Comparison of ENCODE assay signal across 20 cellular contexts in the genomic region with DNA sequence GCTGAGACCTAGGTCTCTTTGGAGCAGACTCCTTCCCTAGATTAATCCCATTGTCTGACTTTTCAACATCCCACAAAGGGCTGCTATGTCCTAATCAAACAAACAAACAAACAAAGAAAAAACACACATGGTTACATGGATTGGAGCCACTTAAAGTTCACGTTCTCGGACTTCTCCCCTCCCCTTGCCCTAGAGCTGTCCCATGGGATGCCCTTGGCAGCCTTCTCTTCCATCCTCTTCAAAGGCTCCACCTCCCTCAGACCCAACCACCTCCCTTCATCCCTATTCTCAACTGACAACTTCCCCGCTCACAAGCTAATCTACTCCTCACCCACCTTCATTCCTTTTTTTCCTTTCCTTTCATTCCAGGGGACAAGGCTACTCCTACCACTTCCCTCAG. TPM values are rescaled to one million over a fixed set of nuclear protein-coding genes. Genes with fewer than 3 reads are reported as not detected.
DNase-seq lines count a peak whose midpoint lies in the region; ATAC-seq, FAIRE-seq and TF ChIP-seq lines count a peak whose summit lies in the region.
"Had no signal": no experiment of that assay in that cellular context is flagged by ENCODE, and none has a peak within 500 bp of the region (broad histone marks: within the 10 kb centered on the region; RNA-seq: fewer than 3 reads in every experiment).

No MANE protein-coding gene starts in this region.

- CTCF ChIA-PET in CD4-positive, alpha-beta T cell (lab: Charles Lee): no interaction called here

- TF ChIP-seq CTCF in CD4-positive, alpha-beta T cell (IDR thresholded peaks at IDR 0.05): no peak

- H3K27ac Mint-ChIP-seq in dendritic cell treated with granulocyte-macrophage colony-stimulating factor and Interleukin-4, amounts not matched to agents 40 ng/mL and 50 ng/mL, for 4 days: peak overlapping the region; percentile 91
- no peak overlapping the region for H3K27ac Mint-ChIP-seq in CD4-positive, alpha-beta T cell

- DNase-seq in HTR-8/SVneo (ENCODE audit: insufficient read length, low spot score) (no peak), mucosa of gallbladder (ENCODE audit: low spot score) (peak; percentile 16)
- DNase-seq in CD4-positive, alpha-beta T cell: no peak
- DNase-seq: activated CD4-positive, CD25-positive, alpha-beta regulatory T cell treated with anti-CD3 and anti-CD28 coated beads, Interleukin-2, amount 50 U/mL, for 72 hours; activated gamma-delta T cell; islet precursor cell; mucosa of descending colon; NCI-H1048; stimulated activated CD4-positive, alpha-beta T cell treated with anti-CD3 and anti-CD28 coated beads, Interleukin-12 subunit alpha, Interleukin-12 subunit beta, amount 100 ng/mL, for 4 hours; stimulated activated naive CD8-positive, alpha-beta T cell treated with anti-CD3 and anti-CD28 coated beads, Interleukin-15, Interleukin-2, amounts not matched to agents 100 U/mL and 50 U/mL, for 24 hours had no signal

- H3K9ac ChIP-seq in subcutaneous abdominal adipose tissue (ENCODE audit: low read length in 5 of 5): no peak overlapping the region

- intact Hi-C loops in dendritic cell treated with granulocyte-macrophage colony-stimulating factor and Interleukin-4, amounts not matched to agents 40 ng/mL and 50 ng/mL, for 4 days (cut with micrococcal nuclease): loop anchor here (5.0 to 10.0 kb wide), 2 partner anchors 70 to 232 kb away; no protein-coding TSS in a partner anchor
- intact Hi-C loops in CD4-positive, alpha-beta T cell (cut with DNase I, micrococcal nuclease): no loop called here

- H3K27me3 ChIP-seq in subcutaneous abdominal adipose tissue (ENCODE audit: control insufficient read depth in 5 of 5, insufficient read depth in 4 of 5, low read length in 5 of 5): no peaks in the 10 kb centered on the region
- H3K27me3 ChIP-seq in CD4-positive, alpha-beta T cell (ENCODE audit: control insufficient read depth, insufficient read depth, low read length): no peaks in the 10 kb centered on the region
- H3K27me3 ChIP-seq: ovary, SJSA1 had no signal

- H3K4me1 Mint-ChIP-seq in dendritic cell treated with granulocyte-macrophage colony-stimulating factor and Interleukin-4, amounts not matched to agents 40 ng/mL and 50 ng/mL, for 4 days (ENCODE audit: low read depth): peaks cover 72% of the 10 kb centered on the region
- H3K4me1 Mint-ChIP-seq in CD4-positive, alpha-beta T cell (ENCODE audit: low read depth): no peaks in the 10 kb centered on the region

- H3K9me3 ChIP-seq in subcutaneous abdominal adipose tissue (ENCODE audit: control insufficient read depth in 5 of 5, low read length in 5 of 5): no peaks in the 10 kb centered on the region
- no peaks in the 10 kb centered on the region for H3K9me3 ChIP-seq in CD4-positive, alpha-beta T cell (ENCODE audit: control insufficient read depth, low read length)
- H3K9me3 ChIP-seq: mucosa of descending colon, ovary, SJSA1 had no signal

- H3K4me3 Mint-ChIP-seq in dendritic cell treated with granulocyte-macrophage colony-stimulating factor and Interleukin-4, amounts not matched to agents 40 ng/mL and 50 ng/mL, for 4 days: no peak overlapping the region
- H3K4me3 Mint-ChIP-seq in CD4-positive, alpha-beta T cell: no peak overlapping the region

- peaks cover 13 to 54% (median 46%) of the 10 kb centered on the region in 5 donors for H3K4me1 ChIP-seq in subcutaneous abdominal adipose tissue (ENCODE audit: control insufficient read depth in 5 of 5, insufficient read depth in 5 of 5, low read length in 5 of 5)

- peak overlapping the region; percentile 42 for H3K27ac ChIP-seq in subcutaneous abdominal adipose tissue (ENCODE audit: low read depth, low read length)
- H3K27ac ChIP-seq in CD4-positive, alpha-beta T cell (ENCODE audit: low read depth, low read length): no peak overlapping the region
- H3K27ac ChIP-seq: ovary, SJSA1 had no signal

- H3K36me3 Mint-ChIP-seq in dendritic cell treated with granulocyte-macrophage colony-stimulating factor and Interleukin-4, amounts not matched to agents 40 ng/mL and 50 ng/mL, for 4 days (ENCODE audit: low read depth): no peaks in the 10 kb centered on the region
- no peaks in the 10 kb centered on the region for H3K36me3 Mint-ChIP-seq in CD4-positive, alpha-beta T cell (ENCODE audit: low read depth)

- no peak overlapping the region for H3K4me3 ChIP-seq in subcutaneous abdominal adipose tissue (ENCODE audit: low read depth in 1 of 5, low read length in 5 of 5)
- H3K4me3 ChIP-seq: K562, mucosa of descending colon, ovary, SJSA1 had no signal

- H3K9me3 Mint-ChIP-seq in dendritic cell treated with granulocyte-macrophage colony-stimulating factor and Interleukin-4, amounts not matched to agents 40 ng/mL and 50 ng/mL, for 4 days: no peaks in the 10 kb centered on the region
- H3K9me3 Mint-ChIP-seq in CD4-positive, alpha-beta T cell: no peaks in the 10 kb centered on the region

- POLR2A ChIA-PET in CD4-positive, alpha-beta T cell (lab: Charles Lee): no interaction called here

- H3K36me3 ChIP-seq in subcutaneous abdominal adipose tissue (ENCODE audit: control insufficient read depth in 5 of 5, insufficient read depth in 5 of 5, low read length in 5 of 5): no peaks in the 10 kb centered on the region
- H3K36me3 ChIP-seq: ovary, SJSA1 had no signal

- FAIRE-seq in HTR-8/SVneo (lab: Jason Lieb, UNC): peak; percentile 87
- FAIRE-seq: colon, G401.6, K562 had no signal

- ATAC-seq in HG03342 (IDR thresholded peaks at IDR 0.05; ENCODE audit: unreplicated experiment) (no peak), GM21723 (IDR thresholded peaks at IDR 0.05; ENCODE audit: unreplicated experiment) (no peak), GM21576 (IDR thresholded peaks at IDR 0.05; ENCODE audit: unreplicated experiment) (no peak)
- no peak for ATAC-seq in CD4-positive, alpha-beta T cell (ENCODE audit: poor library complexity)
- ATAC-seq: K562; mucosa of descending colon; stimulated activated naive CD8-positive, alpha-beta T cell treated with anti-CD3 and anti-CD28 coated beads, Interleukin-15, Interleukin-2, amounts not matched to agents 100 U/mL and 50 U/mL, for 24 hours had no signal

- H3K27me3 Mint-ChIP-seq in dendritic cell treated with granulocyte-macrophage colony-stimulating factor and Interleukin-4, amounts not matched to agents 40 ng/mL and 50 ng/mL, for 4 days: peaks cover 2% of the 10 kb centered on the region
- H3K27me3 Mint-ChIP-seq in CD4-positive, alpha-beta T cell: no peaks in the 10 kb centered on the region

RNA-seq across cellular contexts. Expression of a gene that starts 40.5 kb away (rescaled TPM):
- total RNA-seq in mucosa of gallbladder: 3.4 TPM
- total RNA-seq in CD4-positive, alpha-beta T cell: under 1 TPM; 0.81 to 0.91 TPM

RNA-seq across cellular contexts. Expression of a gene that starts 59.5 kb away (rescaled TPM):
- 17.9 TPM for total RNA-seq in mucosa of gallbladder
- 10 to 100 TPM; 10.6 to 11.1 TPM for total RNA-seq in CD4-positive, alpha-beta T cell

RNA-seq across cellular contexts. Expression of a gene that starts 59.6 kb away (rescaled TPM):
- 35.8 TPM for total RNA-seq in mucosa of gallbladder
- total RNA-seq in CD4-positive, alpha-beta T cell: 1 to 10 TPM; 9.4 to 9.8 TPM
